8 cellular contexts compared by ENCODE assay signal in genomic region chr9:108468364-108468763, GRCh38.
DNase-seq lines count a peak whose midpoint lies in the region; ATAC-seq and TF ChIP-seq lines count a peak whose summit lies in the region.

No MANE protein-coding gene starts in this region.

- ATAC-seq in GM18498 (IDR thresholded peaks at IDR 0.05; ENCODE audit: unreplicated experiment) (peak; percentile 60), HG03457 (IDR thresholded peaks at IDR 0.05; ENCODE audit: unreplicated experiment) (peak; percentile 83), GM19452 (IDR thresholded peaks at IDR 0.05; ENCODE audit: unreplicated experiment) (no peak)
- no peak for ATAC-seq in CD8-positive, alpha-beta T cell

- no peaks in the 10 kb centered on the region for H3K36me3 Mint-ChIP-seq in CD8-positive, alpha-beta T cell

- POLR2A ChIA-PET in CD8-positive, alpha-beta T cell (lab: Charles Lee): no interaction called here

- no peaks in the 10 kb centered on the region for H3K27me3 ChIP-seq in CD8-positive, alpha-beta T cell (ENCODE audit: insufficient read depth, low read length)

- no peak overlapping the region for H3K4me3 ChIP-seq in CD8-positive, alpha-beta T cell (ENCODE audit: low read depth, low read length)

- H3K27me3 Mint-ChIP-seq in CD8-positive, alpha-beta T cell (ENCODE audit: low read depth): no peaks in the 10 kb centered on the region

- H3K36me3 ChIP-seq in CD8-positive, alpha-beta T cell (ENCODE audit: insufficient read depth, low read length): no peaks in the 10 kb centered on the region

- H3K4me3 Mint-ChIP-seq in CD8-positive, alpha-beta T cell: no peak overlapping the region

- no peaks in the 10 kb centered on the region for H3K9me3 ChIP-seq in CD8-positive, alpha-beta T cell (ENCODE audit: low read length)

- peak; percentile 79 for TF ChIP-seq CTCF in C4-2B (conservative IDR thresholded peaks at IDR 0.05)
- no peak for TF ChIP-seq CTCF in CD8-positive, alpha-beta T cell (IDR thresholded peaks at IDR 0.05)

- DNase-seq in SW480 (ENCODE audit: low spot score) (peak; percentile 57), iPS DF 4.7 (ENCODE audit: extremely low read depth, low spot score) (peak; percentile 16), midbrain (lab: John Stamatoyannopoulos, UW) (no peak)
- no peak for DNase-seq in CD8-positive, alpha-beta T cell

- H3K4me1 ChIP-seq in CD8-positive, alpha-beta T cell (ENCODE audit: insufficient read depth, low read length): no peaks in the 10 kb centered on the region

- H3K4me1 Mint-ChIP-seq in CD8-positive, alpha-beta T cell (ENCODE audit: low read depth): no peaks in the 10 kb centered on the region

- H3K27ac Mint-ChIP-seq in CD8-positive, alpha-beta T cell: no peak overlapping the region

- H3K9me3 Mint-ChIP-seq in CD8-positive, alpha-beta T cell: no peaks in the 10 kb centered on the region

- intact Hi-C loops in CD8-positive, alpha-beta T cell (cut with DNase I, micrococcal nuclease): no loop called here

- CTCF ChIA-PET in CD8-positive, alpha-beta T cell (lab: Charles Lee): no interaction called here

- H3K27ac ChIP-seq in C4-2B: no peak overlapping the region
- no peak overlapping the region for H3K27ac ChIP-seq in CD8-positive, alpha-beta T cell (ENCODE audit: low read depth, low read length)

Comparison
In these comparisons a context has a peak if more than half of its experiments do, and no peak if none do; other contexts are left out.
1. ATAC-seq: peak in GM18498 (single experiment) and HG03457 (single experiment); none in CD8-positive, alpha-beta T cell (single experiment) and GM19452 (single experiment).
2. DNase-seq: peak in SW480 (single experiment) and iPS DF 4.7 (single experiment); none in midbrain (single experiment) and CD8-positive, alpha-beta T cell (0 of 7).